ENCODE assay signal across 8 cellular contexts in the genomic region with DNA sequence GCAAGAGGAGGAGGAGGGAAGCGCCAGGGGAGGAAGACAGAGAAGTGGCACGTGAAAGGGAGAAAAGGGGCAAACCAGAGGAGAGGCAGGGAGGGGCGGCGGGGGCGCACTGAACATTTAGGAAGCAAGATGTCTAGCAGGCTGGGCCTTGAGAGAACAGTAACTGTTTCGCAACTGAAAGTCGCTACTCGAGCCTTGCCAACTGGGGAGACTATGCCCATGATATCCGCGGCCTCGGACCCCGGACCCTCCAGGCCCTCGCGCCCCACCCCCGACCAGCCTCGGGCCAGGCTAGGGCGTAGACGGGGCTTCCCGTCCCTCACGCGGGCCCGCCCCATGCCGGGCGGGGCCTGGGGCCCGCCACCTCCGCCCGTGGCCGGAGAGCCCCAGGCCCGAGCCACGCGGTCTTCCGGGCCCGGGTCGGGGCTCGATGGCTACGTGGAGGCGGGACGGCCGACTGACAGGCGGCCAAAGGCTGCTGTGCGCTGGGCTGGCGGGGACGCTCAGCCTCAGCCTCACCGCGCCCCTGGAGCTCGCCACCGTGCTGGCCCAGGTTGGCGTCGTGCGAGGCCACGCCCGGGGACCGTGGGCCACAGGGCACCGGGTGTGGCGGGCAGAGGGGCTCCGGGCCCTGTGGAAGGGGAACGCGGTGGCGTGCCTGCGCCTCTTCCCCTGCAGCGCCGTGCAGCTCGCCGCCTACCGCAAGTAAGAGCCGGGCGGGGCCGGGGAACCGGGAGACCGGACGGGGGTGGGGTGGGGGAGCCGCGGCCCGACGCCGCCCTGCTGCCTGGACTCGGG. TPM values are rescaled to one million over a fixed set of nuclear protein-coding genes. Genes with fewer than 3 reads are reported as not detected.
DNase-seq lines count a peak whose midpoint lies in the region; ATAC-seq, FAIRE-seq and TF ChIP-seq lines count a peak whose summit lies in the region.

SLC25A43 (plus strand) TSS at position 363 of the 798 bp plus-strand sequence; CDS start at position 431, 68 bp downstream.

- peak within 1 kb of the TSS; percentile 81 for H3K27ac ChIP-seq in Panc1 (ENCODE audit: low read length)
- peak within 1 kb of the TSS in 3 of 5 donors; percentile 27 to 78 (median 30) for H3K27ac ChIP-seq in adrenal gland

- POLR2A ChIA-PET in AG04449 (lab: Yijun Ruan, JAX) = interaction anchor here (1.6 kb wide), 1 partner anchor 12 kb away, joined by 7 read pairs; no protein-coding TSS in a partner anchor
- POLR2A ChIA-PET in Panc1 (lab: Charles Lee) = no interaction called here

- H3K36me3 ChIP-seq in Panc1 (ENCODE audit: control insufficient read depth, insufficient read depth, low read length) = no peaks in the 10 kb centered on the region
- H3K36me3 ChIP-seq in adrenal gland (replicated peaks in 1 of 2) = no peaks in the 10 kb centered on the region

- H3K4me1 ChIP-seq in Panc1 (ENCODE audit: control insufficient read depth, insufficient read depth, low read length) = peaks cover 14% of the 10 kb centered on the region
- no peaks in the 10 kb centered on the region for H3K4me1 ChIP-seq in adrenal gland (replicated peaks in 1 of 2)

- in situ Hi-C loops in Panc1 (cut with HindIII; ENCODE audit: low pct_unique_long_range_greater_than_20kb, low sequenced_read_pairs) = no loop called here

- no peak for FAIRE-seq in RCC 7860 (lab: Jason Lieb, UNC)

- H3K27me3 ChIP-seq in Panc1 (ENCODE audit: control insufficient read depth, insufficient read depth, low read length) = no peaks in the 10 kb centered on the region
- no peaks in the 10 kb centered on the region for H3K27me3 ChIP-seq in adrenal gland

- H3K4me3 ChIP-seq in AG04449 (ENCODE audit: low read depth, low read length) (peak within 1 kb of the TSS; percentile 62), Panc1 (ENCODE audit: low read depth in 2 of 2, low read length in 2 of 2) (peak within 1 kb of the TSS; percentile 59 to 87), adrenal gland (peak within 1 kb of the TSS in 2 of 4 donors; percentile 17 to 70)

- ATAC-seq in GM18861 (IDR thresholded peaks at IDR 0.05; ENCODE audit: unreplicated experiment) (peak; percentile 81), HG03039 (IDR thresholded peaks at IDR 0.05; ENCODE audit: unreplicated experiment) (peak; percentile 92), Panc1 (peak; percentile 97), left ventricle myocardium superior (peak; percentile 98)

- TF ChIP-seq POLR2A in adrenal gland (IDR thresholded peaks at IDR 0.05) = no peak

- intact Hi-C loops in Panc1 (cut with micrococcal nuclease; ENCODE audit: unreplicated experiment) (no loop called here), adrenal gland (cut with DNase I) (no loop called here), left ventricle myocardium superior (cut with micrococcal nuclease) (no loop called here)

- H3K9me3 ChIP-seq in Panc1 (ENCODE audit: control insufficient read depth, insufficient read depth, low read depth, low read length) (no peaks in the 10 kb centered on the region), adrenal gland (replicated peaks in 1 of 3) (no peaks in the 10 kb centered on the region)

- no peak for TF ChIP-seq CTCF in AG04449 (IDR thresholded peaks at IDR 0.05; ENCODE audit: insufficient read depth, low read length, missing control alignments)
- TF ChIP-seq CTCF in Panc1 (IDR thresholded peaks at IDR 0.05) = no peak
- no peak for TF ChIP-seq CTCF in adrenal gland (IDR thresholded peaks at IDR 0.05)

- no TSS peak for BruUV-seq in Panc1 (replicated peaks; lab: Mats Ljungman, UMichigan)

- WGBS in adrenal gland, 4 donors = 0 to 36% (median 13%) methylated on average over 5 to 72 of the region's 77 CpGs

- CTCF ChIA-PET in AG04449 (lab: Yijun Ruan, JAX) (no interaction called here), Panc1 (lab: Charles Lee) (interaction anchor here (0.7 kb wide), 1 partner anchor 20 kb away, joined by 5 read pairs; no protein-coding TSS in a partner anchor)

- no peak for DNase-seq in AG04449 (ENCODE audit: low read depth, low spot score)
- DNase-seq in Panc1 (ENCODE audit: low read depth, low spot score) = no peak
- peak in 6 of 7 donors; percentile 10 to 28 (median 18) for DNase-seq in adrenal gland
- DNase-seq in left ventricle myocardium superior = peak; percentile 62
- DNase-seq in retina = peak; percentile 56
- no peak for DNase-seq in RCC 7860 (ENCODE audit: low spot score)

RNA-seq across cellular contexts. Expression of gene SLC25A43, which starts in this region (rescaled TPM):
- total RNA-seq in Panc1 (2021; ENCODE audit: unreplicated experiment) = 35.5 TPM
- 39.1 TPM for polyA plus RNA-seq in Panc1 (2012; ENCODE audit: insufficient read length)
- total RNA-seq in adrenal gland = 10 to 100 TPM in 1 of 8 donors, 1 to 10 TPM in 6, under 1 TPM in 1; 0.72 to 10.2 (median 3.3) TPM
- polyA plus RNA-seq in adrenal gland = 1 to 10 TPM; 4.1 to 7.5 (median 5.4) TPM
- 1.9 TPM for total RNA-seq in left ventricle myocardium superior

Comparison
In these comparisons a context has a peak if more than half of its experiments do, and no peak if none do; other contexts are left out.
1. DNase-seq: peak in adrenal gland (6 of 7), left ventricle myocardium superior (single experiment) and retina (single experiment); none in AG04449 (single experiment), Panc1 (single experiment) and RCC 7860 (single experiment).
2. Peak in every context shown above with its lines, with median percentiles within 50 percentile points of each other: ATAC-seq.